In the genomic region with DNA sequence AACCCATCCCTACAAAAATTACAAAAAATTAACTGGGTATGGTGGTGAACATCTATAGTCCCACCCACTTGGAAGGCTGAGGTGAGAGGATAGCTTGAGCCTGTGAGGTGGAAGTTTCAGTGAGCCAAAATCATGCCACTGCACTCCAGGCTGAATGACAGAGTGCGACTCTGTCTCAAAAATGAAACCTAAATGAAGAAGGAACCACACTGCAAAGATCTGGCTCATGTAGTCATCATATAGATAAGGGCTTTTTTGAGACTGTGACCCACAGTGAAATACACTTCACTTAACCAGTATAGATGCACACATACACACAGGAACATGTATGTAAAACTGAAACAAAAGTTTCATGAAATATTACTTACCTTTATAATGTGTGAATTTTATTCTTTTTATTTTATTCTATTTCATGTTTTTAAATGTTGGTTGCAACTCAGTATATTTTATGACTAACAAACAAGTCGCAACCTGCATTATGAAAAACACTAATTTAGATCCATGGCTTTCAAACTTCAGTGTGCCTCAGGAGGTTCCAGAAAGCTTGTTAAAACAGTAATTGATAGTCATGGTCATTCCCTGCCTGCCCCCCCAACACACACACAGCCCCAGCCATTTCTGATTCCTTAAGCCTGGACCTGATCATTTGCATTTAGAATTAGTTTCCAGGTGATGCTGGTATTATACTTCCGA, we compare ENCODE assay signal across 25 cellular contexts.
"Had no signal": no experiment of that assay in that cellular context is flagged by ENCODE, and none has a peak within 500 bp of the region (broad histone marks: within the 10 kb centered on the region; RNA-seq: fewer than 3 reads in every experiment).

No MANE protein-coding gene starts in this region.

- H3K9ac ChIP-seq: KMS-11 had no signal

- FAIRE-seq: HTR-8/SVneo, K562 had no signal

- H2AFZ ChIP-seq: PC-9 had no signal

- DNase-seq: Kasumi-1, MV-4-11, NCI-H1048, NCI-H1105, NCI-H1417, NCI-H146, NCI-H187, NCI-H2029, NCI-H2081 treated with DMSO at 0.1 percent for 48 hours, NCI-H2171, NCI-H345, NCI-H446 treated with DMSO at 0.1 percent for 48 hours, NCI-H510A treated with DMSO at 0.1 percent for 48 hours, NCI-H748 treated with DMSO at 0.1 percent for 48 hours, PC-9, Peyer's patch, SHP77 treated with DMSO at 0.1 percent for 48 hours, SJCRH30, T-helper 1 cell had no signal

- ATAC-seq: K562, Right ventricle myocardium inferior, SK-N-SH treated with all-trans-retinoic acid at 6 μM for 48 hours had no signal

- H3K4me2 ChIP-seq: KMS-11, PC-9 had no signal

- H3K27me3 ChIP-seq: Peyer's patch, SJCRH30 had no signal

- H3K27ac ChIP-seq: HL-60, KMS-11, PC-9, Peyer's patch, SJCRH30 had no signal

- H3K9me3 ChIP-seq: Peyer's patch, SJCRH30 had no signal

- H3K36me3 ChIP-seq: SJCRH30 had no signal

- H3K4me1 ChIP-seq: Peyer's patch, SJCRH30 had no signal

- H3K4me3 ChIP-seq: K562, PC-9, Peyer's patch, SJCRH30 had no signal
